5 cellular contexts compared by ENCODE assay signal in the genomic region with DNA sequence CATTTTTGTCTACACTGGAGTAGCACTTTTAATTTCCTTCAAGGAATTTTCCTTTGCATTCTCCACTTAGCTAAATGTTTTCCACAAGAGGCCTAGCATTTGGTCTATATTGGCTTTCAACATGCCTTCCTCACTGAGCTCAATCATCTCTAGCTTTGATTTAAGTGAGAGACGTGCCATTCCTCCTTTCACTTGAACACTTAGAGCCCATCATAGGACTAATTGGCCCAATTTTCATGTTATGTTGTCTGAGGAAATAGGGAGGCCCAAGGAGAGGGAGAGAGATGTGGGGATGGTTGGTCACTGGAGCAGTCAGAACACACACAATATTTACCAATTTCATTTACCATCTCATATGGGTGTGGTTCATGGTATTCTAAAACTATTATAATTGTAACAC.
"Had no signal": no experiment of that assay in that cellular context is flagged by ENCODE, and none has a peak within 500 bp of the region (broad histone marks: within the 10 kb centered on the region; RNA-seq: fewer than 3 reads in every experiment).

No MANE protein-coding gene starts in this region.

- H3K27ac ChIP-seq: HL-60 had no signal

- H3K4me3 ChIP-seq: K562 had no signal

- DNase-seq: IMR-90, KBM-7, KG1 had no signal
